In genomic region chr1:214076004-214076320, GRCh38 we compare ENCODE assay signal across 15 cellular contexts.
DNase-seq lines count a peak whose midpoint lies in the region; ATAC-seq and TF ChIP-seq lines count a peak whose summit lies in the region.
"Had no signal": no experiment of that assay in that cellular context is flagged by ENCODE, and none has a peak within 500 bp of the region (broad histone marks: within the 10 kb centered on the region; RNA-seq: fewer than 3 reads in every experiment).

No MANE protein-coding gene starts in this region.

- H2AFZ ChIP-seq in hepatocyte (no peak overlapping the region), neural progenitor cell (replicated peaks) (peak overlapping the region; percentile 5)

- peak overlapping the region; percentile 0 for H3K27ac Mint-ChIP-seq in activated naive CD4-positive, alpha-beta T cell treated with anti-CD3 and anti-CD28 coated beads, Interleukin-2, amount 50 U/mL, for 24 hours
- H3K27ac Mint-ChIP-seq in activated naive CD4-positive, alpha-beta T cell treated with anti-CD3 and anti-CD28 coated beads, Interleukin-2, amount 50 U/mL, for 72 hours: no peak overlapping the region
- no peak overlapping the region for H3K27ac Mint-ChIP-seq in neural progenitor cell
- H3K27ac Mint-ChIP-seq: CD4-positive, alpha-beta T cell; H9 had no signal

- no peak overlapping the region for H3K4me3 ChIP-seq in hepatocyte
- H3K4me3 ChIP-seq in neural progenitor cell: no peak overlapping the region
- no peak overlapping the region for H3K4me3 ChIP-seq in thyroid gland (replicated peaks in 1 of 3)

- no peaks in the 10 kb centered on the region for H3K36me3 Mint-ChIP-seq in activated naive CD4-positive, alpha-beta T cell treated with anti-CD3 and anti-CD28 coated beads, Interleukin-2, amount 50 U/mL, for 24 hours
- H3K36me3 Mint-ChIP-seq in activated naive CD4-positive, alpha-beta T cell treated with anti-CD3 and anti-CD28 coated beads, Interleukin-2, amount 50 U/mL, for 72 hours: peaks cover 0 to 5% of the 10 kb centered on the region in 2 donors
- no peaks in the 10 kb centered on the region for H3K36me3 Mint-ChIP-seq in neural progenitor cell

- peaks cover 5% of the 10 kb centered on the region for H3K9me3 Mint-ChIP-seq in activated naive CD4-positive, alpha-beta T cell treated with anti-CD3 and anti-CD28 coated beads, Interleukin-2, amount 50 U/mL, for 24 hours
- peaks cover 0 to 4% of the 10 kb centered on the region in 2 donors for H3K9me3 Mint-ChIP-seq in activated naive CD4-positive, alpha-beta T cell treated with anti-CD3 and anti-CD28 coated beads, Interleukin-2, amount 50 U/mL, for 72 hours
- no peaks in the 10 kb centered on the region for H3K9me3 Mint-ChIP-seq in neural progenitor cell
- H3K9me3 Mint-ChIP-seq: CD4-positive, alpha-beta T cell; H9 had no signal

- H3K36me3 ChIP-seq in hepatocyte (replicated peaks; ENCODE audit: insufficient read depth, low read depth) (no peaks in the 10 kb centered on the region), neural progenitor cell (no peaks in the 10 kb centered on the region), thyroid gland (no peaks in the 10 kb centered on the region)

- ATAC-seq in activated naive CD4-positive, alpha-beta T cell treated with anti-CD3 and anti-CD28 coated beads, Interleukin-2, amount 50 U/mL, for 72 hours: no peak
- ATAC-seq in HG03175 (IDR thresholded peaks at IDR 0.05; ENCODE audit: unreplicated experiment) (no peak), HG02610 (IDR thresholded peaks at IDR 0.05; ENCODE audit: unreplicated experiment) (no peak)

- no peaks in the 10 kb centered on the region for H3F3A ChIP-seq in neural progenitor cell (ENCODE audit: low read depth)

- no peak for DNase-seq in activated naive CD4-positive, alpha-beta T cell treated with anti-CD3 and anti-CD28 coated beads, Interleukin-2, amount 50 U/mL, for 72 hours (ENCODE audit: low spot score in 2 of 2)
- DNase-seq in hepatocyte (ENCODE audit: low spot score): no peak
- no peak for DNase-seq in neural progenitor cell (ENCODE audit: low spot score)
- DNase-seq in thyroid gland: no peak
- no peak for DNase-seq in AG08395 (ENCODE audit: low spot score)
- DNase-seq: AML-193; Calu3; CD4-positive, alpha-beta T cell; H9; IMR-90 had no signal

- H3K4me1 ChIP-seq in hepatocyte (ENCODE audit: insufficient read depth) (no peaks in the 10 kb centered on the region), neural progenitor cell (peaks cover 13% of the 10 kb centered on the region), thyroid gland (peaks cover 13 to 17% of the 10 kb centered on the region in 2 donors)

- H4K20me1 ChIP-seq in hepatocyte (ENCODE audit: insufficient read depth, poor library complexity, severe bottlenecking) (no peaks in the 10 kb centered on the region), neural progenitor cell (ENCODE audit: low read depth) (no peaks in the 10 kb centered on the region)

- no peak overlapping the region for H3K9ac ChIP-seq in neural progenitor cell

- H3K79me2 ChIP-seq in hepatocyte (no peaks in the 10 kb centered on the region), neural progenitor cell (ENCODE audit: low read depth) (no peaks in the 10 kb centered on the region)

- 72% methylated on average over 7 of the region's 7 CpGs for WGBS in hepatocyte (ENCODE audit: low lambda C conversion rate, missing lambda C conversion rate)
- 73 to 75% methylated on average over 7 of the region's 7 CpGs for WGBS in thyroid gland, 2 donors

- H3K27ac ChIP-seq in hepatocyte (no peak overlapping the region), neural progenitor cell (no peak overlapping the region), thyroid gland (peak overlapping the region in 2 of 3 donors; percentile 30 to 43)
- H3K27ac ChIP-seq: 22Rv1, HL-60 had no signal

- TF ChIP-seq CTCF in hepatocyte (IDR thresholded peaks at IDR 0.05; ENCODE audit: poor library complexity): no peak
- TF ChIP-seq CTCF in neural progenitor cell (IDR thresholded peaks at IDR 0.05): no peak
- no peak for TF ChIP-seq CTCF in thyroid gland (IDR thresholded peaks at IDR 0.05)

- H3K9me3 ChIP-seq in hepatocyte (ENCODE audit: low read depth) (no peaks in the 10 kb centered on the region), neural progenitor cell (ENCODE audit: low read depth) (no peaks in the 10 kb centered on the region), thyroid gland (no peaks in the 10 kb centered on the region)

- peaks cover 6% of the 10 kb centered on the region for H3K27me3 Mint-ChIP-seq in activated naive CD4-positive, alpha-beta T cell treated with anti-CD3 and anti-CD28 coated beads, Interleukin-2, amount 50 U/mL, for 24 hours
- peaks cover 2% of the 10 kb centered on the region for H3K27me3 Mint-ChIP-seq in neural progenitor cell (ENCODE audit: insufficient read depth, low read depth)

- intact Hi-C loops in thyroid gland (cut with DNase I): no loop called here

- H3K9me2 ChIP-seq in hepatocyte (replicated peaks; ENCODE audit: insufficient read depth): no peaks in the 10 kb centered on the region

- H3K4me2 ChIP-seq in hepatocyte: peak overlapping the region; percentile 36
- peak overlapping the region; percentile 22 for H3K4me2 ChIP-seq in neural progenitor cell

- no peaks in the 10 kb centered on the region for H3K4me1 Mint-ChIP-seq in activated naive CD4-positive, alpha-beta T cell treated with anti-CD3 and anti-CD28 coated beads, Interleukin-2, amount 50 U/mL, for 24 hours
- H3K4me1 Mint-ChIP-seq in neural progenitor cell: peaks cover 7% of the 10 kb centered on the region

- TF ChIP-seq POLR2A in thyroid gland (IDR thresholded peaks at IDR 0.05): no peak

- H3K27me3 ChIP-seq in hepatocyte (no peaks in the 10 kb centered on the region), neural progenitor cell (no peaks in the 10 kb centered on the region), thyroid gland (no peaks in the 10 kb centered on the region)

- no peak overlapping the region for H3K4me3 Mint-ChIP-seq in activated naive CD4-positive, alpha-beta T cell treated with anti-CD3 and anti-CD28 coated beads, Interleukin-2, amount 50 U/mL, for 24 hours
- no peak overlapping the region for H3K4me3 Mint-ChIP-seq in neural progenitor cell
- H3K4me3 Mint-ChIP-seq: CD4-positive, alpha-beta T cell; H9 had no signal

Comparison
In these comparisons a context has a peak if more than half of its experiments do, and no peak if none do; other contexts are left out.
1. H3K27ac ChIP-seq: peak in thyroid gland (2 of 3); none in hepatocyte (single experiment) and neural progenitor cell (single experiment).